Comparison of ENCODE assay signal across 19 cellular contexts in genomic region chr9:98016137-98016680, GRCh38. TPM values are rescaled to one million over a fixed set of nuclear protein-coding genes. Genes with fewer than 3 reads are reported as not detected.
A peak's percentile ranks its signal among the peaks of the same experiment; 100 is the strongest.
DNase-seq lines count a peak whose midpoint lies in the region; ATAC-seq and TF ChIP-seq lines count a peak whose summit lies in the region.
"Had no signal": no experiment of that assay in that cellular context is flagged by ENCODE, and none has a peak within 500 bp of the region (broad histone marks: within the 10 kb centered on the region; RNA-seq: fewer than 3 reads in every experiment).

No MANE protein-coding gene starts in this region.

- no peaks in the 10 kb centered on the region for H3K79me2 ChIP-seq in H9 (ENCODE audit: insufficient read depth, low read length)

- no peak overlapping the region for H3T11ph ChIP-seq in H9 (ENCODE audit: low read length)

- no peak overlapping the region for H4K5ac ChIP-seq in H9 (ENCODE audit: insufficient read length, low read depth, low read length)

- no peaks in the 10 kb centered on the region for H3K23me2 ChIP-seq in H9 (ENCODE audit: insufficient read length, low read depth, low read length, poor library complexity, severe bottlenecking)

- no peaks in the 10 kb centered on the region for H4K20me1 ChIP-seq in H9 (ENCODE audit: control insufficient read depth, insufficient read depth, insufficient read length)

- H3K4me3 Mint-ChIP-seq in activated naive CD4-positive, alpha-beta T cell treated with anti-CD3 and anti-CD28 coated beads for 36 hours, result no peak overlapping the region
- no peak overlapping the region for H3K4me3 Mint-ChIP-seq in H9
- H3K4me3 Mint-ChIP-seq in activated CD8-positive, alpha-beta T cell treated with anti-CD3 and anti-CD28 coated beads for 36 hours, result no peak overlapping the region
- H3K4me3 Mint-ChIP-seq: CD4-positive, alpha-beta memory T cell had no signal

- no peak overlapping the region for H3K14ac ChIP-seq in H9 (ENCODE audit: insufficient read depth, low read length)

- no peaks in the 10 kb centered on the region for H3K27me3 Mint-ChIP-seq in activated naive CD4-positive, alpha-beta T cell treated with anti-CD3 and anti-CD28 coated beads for 36 hours (ENCODE audit: low read depth)
- no peaks in the 10 kb centered on the region for H3K27me3 Mint-ChIP-seq in H9 (ENCODE audit: low read depth)
- H3K27me3 Mint-ChIP-seq in activated CD8-positive, alpha-beta T cell treated with anti-CD3 and anti-CD28 coated beads for 36 hours, result no peaks in the 10 kb centered on the region
- H3K27me3 Mint-ChIP-seq: CD4-positive, alpha-beta memory T cell had no signal

- WGBS in H9 (ENCODE audit: extremely low coverage, insufficient read length, low lambda C conversion rate), result no CpG with 5 or more reads among the region's 4 CpGs

- no peaks in the 10 kb centered on the region for H3K79me1 ChIP-seq in H9 (ENCODE audit: insufficient read depth, low read depth, low read length, poor library complexity, severe bottlenecking)

- no peak overlapping the region for H2BK120ac ChIP-seq in H9 (ENCODE audit: low read depth, low read length, poor library complexity, severe bottlenecking)

- DNase-seq in activated naive CD4-positive, alpha-beta T cell treated with anti-CD3 and anti-CD28 coated beads for 36 hours, result no peak
- DNase-seq in activated naive CD4-positive, alpha-beta T cell treated with anti-CD3 and anti-CD28 coated beads, Interleukin-2, amount 50 U/mL, for 16 hours, result no peak
- DNase-seq in H9 (peak; percentile 5), retina (peak; percentile 17), NK-92 (lab: John Stamatoyannopoulos, UW; ENCODE audit: unreplicated experiment) (no peak)
- DNase-seq in activated CD8-positive, alpha-beta T cell treated with anti-CD3 and anti-CD28 coated beads for 36 hours, result no peak
- no peak for DNase-seq in activated CD4-positive, alpha-beta T cell treated with anti-CD3 and anti-CD28 coated beads for 1 hour
- DNase-seq: CD4-positive, alpha-beta memory T cell; DMS153; GDM1; GOT3; MV-4-11; NCI-H1694 treated with DMSO at 0.1 percent for 48 hours; NCI-H510A; NCI-H774; PC-3; RPMI8226; SHP77 treated with DMSO at 0.1 percent for 48 hours had no signal

- no peak overlapping the region for H2BK5ac ChIP-seq in H9 (ENCODE audit: insufficient read length, low read length)

- no peak for TF ChIP-seq CTCF in H9 (conservative IDR thresholded peaks at IDR 0.05)
- no peak for TF ChIP-seq CTCF in activated CD8-positive, alpha-beta T cell treated with anti-CD3 and anti-CD28 coated beads for 36 hours (IDR thresholded peaks at IDR 0.05)

- POLR2A ChIA-PET in activated CD8-positive, alpha-beta T cell treated with anti-CD3 and anti-CD28 coated beads for 36 hours (lab: Charles Lee), result interaction anchor here (0.7 to 1.4 kb wide), 3 partner anchors 10 to 301 kb away, joined by 3 to 6 read pairs (median 3); partner anchors contain the start of gene ANP32B

- no peak overlapping the region for H2BK15ac ChIP-seq in H9 (ENCODE audit: low read depth, low read length)

- H2BK20ac ChIP-seq in H9 (ENCODE audit: low read depth, low read length, poor library complexity, severe bottlenecking), result no peak overlapping the region

- H4K91ac ChIP-seq in H9 (ENCODE audit: insufficient read length, low read depth, low read length), result no peak overlapping the region

- no peaks in the 10 kb centered on the region for H3K27me3 ChIP-seq in H9 (ENCODE audit: insufficient read depth, low read length)
- H3K27me3 ChIP-seq: BLaER1 had no signal

- no peak for ATAC-seq in activated CD8-positive, alpha-beta T cell treated with anti-CD3 and anti-CD28 coated beads for 36 hours
- ATAC-seq: PC-3 had no signal

- no peak overlapping the region for H3K18ac ChIP-seq in H9 (ENCODE audit: insufficient read length, low read depth, low read length)

- no peaks in the 10 kb centered on the region for H3K9me3 ChIP-seq in H9 (ENCODE audit: control insufficient read depth, low read depth, low read length)
- H3K9me3 ChIP-seq: BLaER1 had no signal

- no peak overlapping the region for H3K23ac ChIP-seq in H9 (ENCODE audit: insufficient read length, low read depth, low read length)

- no peaks in the 10 kb centered on the region for H3K4me1 ChIP-seq in H9 (ENCODE audit: insufficient read depth, low read length)
- H3K4me1 ChIP-seq: BLaER1 had no signal

- intact Hi-C loops in activated naive CD4-positive, alpha-beta T cell treated with anti-CD3 and anti-CD28 coated beads for 36 hours (cut with micrococcal nuclease), result no loop called here
- intact Hi-C loops in activated CD8-positive, alpha-beta T cell treated with anti-CD3 and anti-CD28 coated beads for 36 hours (cut with micrococcal nuclease), result no loop called here

- peak overlapping the region; percentile 17 for H3K27ac Mint-ChIP-seq in activated naive CD4-positive, alpha-beta T cell treated with anti-CD3 and anti-CD28 coated beads for 36 hours
- H3K27ac Mint-ChIP-seq in H9, result no peak overlapping the region
- H3K27ac Mint-ChIP-seq in activated CD8-positive, alpha-beta T cell treated with anti-CD3 and anti-CD28 coated beads for 36 hours, result peak overlapping the region; percentile 18

- no peak overlapping the region for H3K4me2 ChIP-seq in H9 (ENCODE audit: insufficient read depth, insufficient read length, low read length)
- H3K4me2 ChIP-seq: BLaER1 had no signal

- no peak overlapping the region for H3K27ac ChIP-seq in H9 (ENCODE audit: insufficient read length, low read depth, low read length)
- H3K27ac ChIP-seq: BLaER1 had no signal

- no peak overlapping the region for H2BK12ac ChIP-seq in H9 (ENCODE audit: insufficient read length, low read depth, low read length)

- H3K56ac ChIP-seq in H9 (ENCODE audit: insufficient read length, low read depth, low read length), result no peak overlapping the region

- H3K9ac ChIP-seq in H9 (ENCODE audit: extremely low read depth, insufficient read length, low read length), result no peak overlapping the region
- H3K9ac ChIP-seq: BLaER1 had no signal

- CTCF ChIA-PET in activated naive CD4-positive, alpha-beta T cell treated with anti-CD3 and anti-CD28 coated beads for 36 hours (lab: Charles Lee), result interaction anchor here (0.8 kb wide), 1 partner anchor 17 kb away, joined by 7 read pairs; no protein-coding TSS in a partner anchor
- CTCF ChIA-PET in activated CD8-positive, alpha-beta T cell treated with anti-CD3 and anti-CD28 coated beads for 36 hours (lab: Charles Lee), result interaction anchor here (1.3 to 3.2 kb wide), 3 partner anchors 18 to 94 kb away, joined by 3 to 17 read pairs (median 8); partner anchors contain the start of gene TRMO

- no peak overlapping the region for H2AFZ ChIP-seq in H9 (ENCODE audit: low read length)

- no peak overlapping the region for H4K8ac ChIP-seq in H9 (replicated peaks; ENCODE audit: insufficient read length, low read depth, low read length)

- H2AK5ac ChIP-seq in H9 (ENCODE audit: insufficient read length, low read length), result no peak overlapping the region

- no peaks in the 10 kb centered on the region for H3K9me3 Mint-ChIP-seq in activated naive CD4-positive, alpha-beta T cell treated with anti-CD3 and anti-CD28 coated beads for 36 hours
- no peaks in the 10 kb centered on the region for H3K9me3 Mint-ChIP-seq in H9
- no peaks in the 10 kb centered on the region for H3K9me3 Mint-ChIP-seq in activated CD8-positive, alpha-beta T cell treated with anti-CD3 and anti-CD28 coated beads for 36 hours
- H3K9me3 Mint-ChIP-seq: CD4-positive, alpha-beta memory T cell had no signal

- H3K36me3 Mint-ChIP-seq in activated naive CD4-positive, alpha-beta T cell treated with anti-CD3 and anti-CD28 coated beads for 36 hours (ENCODE audit: low read depth), result peaks cover 43% of the 10 kb centered on the region
- peaks cover 8 to 64% (median 46%) of the 10 kb centered on the region in 3 experiments; a peak in 6 of 7 replicates for H3K36me3 Mint-ChIP-seq in H9 (ENCODE audit: insufficient read depth in 1 of 3, low read depth in 3 of 3)
- peaks cover 56% of the 10 kb centered on the region for H3K36me3 Mint-ChIP-seq in activated CD8-positive, alpha-beta T cell treated with anti-CD3 and anti-CD28 coated beads for 36 hours (ENCODE audit: low read depth)

- peaks cover 2% of the 10 kb centered on the region for H3K4me1 Mint-ChIP-seq in activated naive CD4-positive, alpha-beta T cell treated with anti-CD3 and anti-CD28 coated beads for 36 hours (ENCODE audit: low read depth)
- H3K4me1 Mint-ChIP-seq in H9, result no peaks in the 10 kb centered on the region
- H3K4me1 Mint-ChIP-seq in activated CD8-positive, alpha-beta T cell treated with anti-CD3 and anti-CD28 coated beads for 36 hours (ENCODE audit: low read depth), result peaks cover 2% of the 10 kb centered on the region

- H3K4ac ChIP-seq in H9 (ENCODE audit: low read depth, low read length), result no peak overlapping the region

RNA-seq across cellular contexts. Expression of gene ANP32B, which starts 33.1 kb away (rescaled TPM):
- total RNA-seq in activated naive CD4-positive, alpha-beta T cell treated with anti-CD3 and anti-CD28 coated beads for 36 hours, result 100 to 1,000 TPM; 412 to 414 TPM
- total RNA-seq in H9 (2021), result 91.6 and 100.0 TPM in 2 replicates
- 100 to 1,000 TPM; 374 to 389 TPM for total RNA-seq in activated CD8-positive, alpha-beta T cell treated with anti-CD3 and anti-CD28 coated beads for 36 hours

RNA-seq across cellular contexts. Expression of gene NANS, which starts 40.3 kb away (rescaled TPM):
- 10 to 100 TPM; 46.1 to 51.0 TPM for total RNA-seq in activated naive CD4-positive, alpha-beta T cell treated with anti-CD3 and anti-CD28 coated beads for 36 hours
- 40.4 and 41.8 TPM in 2 replicates for total RNA-seq in H9 (2021)
- 10 to 100 TPM; 51.2 to 51.8 TPM for total RNA-seq in activated CD8-positive, alpha-beta T cell treated with anti-CD3 and anti-CD28 coated beads for 36 hours

Comparison
In these comparisons a context has a peak if more than half of its experiments do, and no peak if none do; other contexts are left out.
1. DNase-seq: peak in H9 (single experiment) and retina (single experiment); none in activated naive CD4-positive, alpha-beta T cell treated with anti-CD3 and anti-CD28 coated beads for 36 hours (single experiment), activated naive CD4-positive, alpha-beta T cell treated with anti-CD3 and anti-CD28 coated beads, Interleukin-2, amount 50 U/mL, for 16 hours (single experiment), activated CD8-positive, alpha-beta T cell treated with anti-CD3 and anti-CD28 coated beads for 36 hours (single experiment), activated CD4-positive, alpha-beta T cell treated with anti-CD3 and anti-CD28 coated beads for 1 hour (single experiment) and NK-92 (single experiment).
2. H3K27ac Mint-ChIP-seq: peak in activated naive CD4-positive, alpha-beta T cell treated with anti-CD3 and anti-CD28 coated beads for 36 hours (single experiment) and activated CD8-positive, alpha-beta T cell treated with anti-CD3 and anti-CD28 coated beads for 36 hours (single experiment); none in H9 (0 of 3).